In genomic region chr20:16803965-16804792, GRCh38 we compare ENCODE assay signal across 8 cellular contexts. TPM values are rescaled to one million over a fixed set of nuclear protein-coding genes. Genes with fewer than 3 reads are reported as not detected.
DNase-seq lines count a peak whose midpoint lies in the region; ATAC-seq and TF ChIP-seq lines count a peak whose summit lies in the region.

No MANE protein-coding gene starts in this region.

- no peak overlapping the region for H3K4me3 Mint-ChIP-seq in activated CD4-positive, alpha-beta memory T cell treated with anti-CD3 and anti-CD28 coated beads, Interleukin-2, amount 10 ng/mL, durations not matched to agents 7 days and 5 days
- H3K4me3 Mint-ChIP-seq in nephron, result no peak overlapping the region

- H3K4me3 ChIP-seq in HFF-Myc (replicated peaks; ENCODE audit: low read depth, low read length), result no peak overlapping the region
- H3K4me3 ChIP-seq in epithelial cell of esophagus (ENCODE audit: low read length), result no peak overlapping the region

- H3K27ac Mint-ChIP-seq in activated CD4-positive, alpha-beta memory T cell treated with anti-CD3 and anti-CD28 coated beads, Interleukin-2, amount 10 ng/mL, durations not matched to agents 7 days and 5 days, result no peak overlapping the region
- H3K27ac Mint-ChIP-seq in nephron, result peak overlapping the region in 1 of 3 experiments; percentile 18

- peak; percentile 79 for DNase-seq in DMS53 (lab: John Stamatoyannopoulos, UW)
- DNase-seq in HFF-Myc (ENCODE audit: extremely low read depth, low read depth), result peak; percentile 6
- peak; percentile 28 for DNase-seq in NCI-H2196 treated with DMSO at 0.1 percent for 48 hours (lab: John Stamatoyannopoulos, UW; ENCODE audit: unreplicated experiment)
- DNase-seq in activated CD4-positive, alpha-beta memory T cell treated with anti-CD3 and anti-CD28 coated beads, Interleukin-2, amount 10 ng/mL, durations not matched to agents 7 days and 5 days, result peak; percentile 54
- DNase-seq in epithelial cell of esophagus (ENCODE audit: low read depth), result peak; percentile 53
- peak; percentile 50 for DNase-seq in ureter (ENCODE audit: low spot score)

- no peaks in the 10 kb centered on the region for H3K9me3 Mint-ChIP-seq in activated CD4-positive, alpha-beta memory T cell treated with anti-CD3 and anti-CD28 coated beads, Interleukin-2, amount 10 ng/mL, durations not matched to agents 7 days and 5 days
- no peaks in the 10 kb centered on the region for H3K9me3 Mint-ChIP-seq in nephron

- no peaks in the 10 kb centered on the region for H3K4me1 Mint-ChIP-seq in activated CD4-positive, alpha-beta memory T cell treated with anti-CD3 and anti-CD28 coated beads, Interleukin-2, amount 10 ng/mL, durations not matched to agents 7 days and 5 days
- H3K4me1 Mint-ChIP-seq in nephron, result peaks cover 26% of the 10 kb centered on the region

- TF ChIP-seq CTCF in HFF-Myc (IDR thresholded peaks at IDR 0.05; ENCODE audit: low read depth, low read length, missing control alignments), result peak; percentile 88
- peak; percentile 81 for TF ChIP-seq CTCF in epithelial cell of esophagus (IDR thresholded peaks at IDR 0.05; ENCODE audit: insufficient read depth, low read depth, low read length, missing control alignments)
- peak; percentile 83 to 86 (median 84) for TF ChIP-seq CTCF in nephron (IDR thresholded peaks at IDR 0.05; ENCODE audit: unreplicated experiment in 3 of 3)

- CTCF ChIA-PET in activated CD4-positive, alpha-beta memory T cell treated with anti-CD3 and anti-CD28 coated beads, Interleukin-2, amount 10 ng/mL, durations not matched to agents 7 days and 5 days (lab: Charles Lee), result interaction anchor here (0.7 to 3.8 kb wide), 18 partner anchors 9 to 1091 kb away, joined by 3 to 45 read pairs (median 4); no protein-coding TSS in a partner anchor

- no peaks in the 10 kb centered on the region for H3K36me3 Mint-ChIP-seq in activated CD4-positive, alpha-beta memory T cell treated with anti-CD3 and anti-CD28 coated beads, Interleukin-2, amount 10 ng/mL, durations not matched to agents 7 days and 5 days (ENCODE audit: low read depth)
- H3K36me3 Mint-ChIP-seq in nephron (ENCODE audit: low read depth), result no peaks in the 10 kb centered on the region

- H3K27me3 Mint-ChIP-seq in activated CD4-positive, alpha-beta memory T cell treated with anti-CD3 and anti-CD28 coated beads, Interleukin-2, amount 10 ng/mL, durations not matched to agents 7 days and 5 days, result peaks cover 25% of the 10 kb centered on the region
- H3K27me3 Mint-ChIP-seq in nephron (ENCODE audit: low read depth), result peaks cover 24% of the 10 kb centered on the region

- no peak for ATAC-seq in GM21526 (IDR thresholded peaks at IDR 0.05; ENCODE audit: low FRiP score, unreplicated experiment)

- POLR2A ChIA-PET in activated CD4-positive, alpha-beta memory T cell treated with anti-CD3 and anti-CD28 coated beads, Interleukin-2, amount 10 ng/mL, durations not matched to agents 7 days and 5 days (lab: Charles Lee), result no interaction called here

RNA-seq across cellular contexts. Expression of gene OTOR, which starts 56.0 kb away (rescaled TPM):
- not detected for total RNA-seq in activated CD4-positive, alpha-beta memory T cell treated with anti-CD3 and anti-CD28 coated beads, Interleukin-2, amount 10 ng/mL, durations not matched to agents 7 days and 5 days
- not detected for total RNA-seq in ureter

Comparison
In these comparisons a context has a peak if more than half of its experiments do, and no peak if none do; other contexts are left out.
1. DNase-seq: peak in every context shown above with its lines; median percentile 79 in DMS53; 54 in activated CD4-positive, alpha-beta memory T cell treated with anti-CD3 and anti-CD28 coated beads, Interleukin-2, amount 10 ng/mL, durations not matched to agents 7 days and 5 days; 53 in epithelial cell of esophagus; 50 in ureter; 28 in NCI-H2196 treated with DMSO at 0.1 percent for 48 hours; 6 in HFF-Myc.